Comparison of ENCODE assay signal across 9 cellular contexts in the genomic region with DNA sequence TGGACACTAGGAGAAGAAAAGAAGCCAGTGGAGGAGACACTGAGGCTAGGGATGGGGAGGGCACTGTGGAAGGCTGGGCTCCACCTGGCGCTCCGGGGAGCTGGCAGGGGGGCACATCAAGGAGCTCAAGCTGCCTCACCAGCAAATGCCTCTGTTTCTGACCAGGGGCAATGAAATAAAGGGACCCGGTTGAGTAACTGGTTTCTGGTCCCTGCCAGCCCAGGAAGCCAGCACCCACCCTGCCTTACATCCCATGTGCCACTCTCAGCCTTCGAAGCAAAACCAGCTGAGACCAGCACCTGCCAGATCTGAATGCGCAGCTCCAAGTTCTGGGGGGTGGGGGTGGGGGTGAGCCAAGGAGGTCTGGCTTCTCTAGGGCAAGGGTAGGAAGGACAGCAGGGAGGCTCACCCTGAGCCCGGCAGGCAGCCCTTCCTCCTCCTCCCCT. TPM values are rescaled to one million over a fixed set of nuclear protein-coding genes. Genes with fewer than 3 reads are reported as not detected.
DNase-seq lines count a peak whose midpoint lies in the region; ATAC-seq, FAIRE-seq and TF ChIP-seq lines count a peak whose summit lies in the region.
"Had no signal": no experiment of that assay in that cellular context is flagged by ENCODE, and none has a peak within 500 bp of the region (broad histone marks: within the 10 kb centered on the region; RNA-seq: fewer than 3 reads in every experiment).

No MANE protein-coding gene starts in this region.

- H3K36me3 ChIP-seq in adipocyte (ENCODE audit: control insufficient read depth, insufficient read depth, low read length, severe bottlenecking) (no peaks in the 10 kb centered on the region), suprapubic skin (no peaks in the 10 kb centered on the region)

- H3K9ac ChIP-seq in adipocyte (ENCODE audit: low read length), result no peak overlapping the region

- no peak for TF ChIP-seq EP300 in suprapubic skin (IDR thresholded peaks at IDR 0.05)

- ATAC-seq in GM18870 (IDR thresholded peaks at IDR 0.05; ENCODE audit: unreplicated experiment) (no peak), GM21423 (IDR thresholded peaks at IDR 0.05; ENCODE audit: unreplicated experiment) (no peak)

- peak; percentile 51 for FAIRE-seq in islet of Langerhans (lab: Jason Lieb, UNC)

- DNase-seq in NCI-H748 (lab: John Stamatoyannopoulos, UW; ENCODE audit: unreplicated experiment) (peak; percentile 45), NCI-H748 treated with DMSO at 0.1 percent for 48 hours (lab: John Stamatoyannopoulos, UW) (no peak), adipocyte (ENCODE audit: low read depth) (no peak), suprapubic skin (ENCODE audit: low spot score in 2 of 2) (no peak), SKM-1 treated with dmso at 0.1 percent for 144 hours (lab: John Stamatoyannopoulos, UW; ENCODE audit: unreplicated experiment) (no peak)

- peaks cover 9% of the 10 kb centered on the region for H3K4me1 ChIP-seq in adipocyte (ENCODE audit: control insufficient read depth, insufficient read depth, low read length)
- peaks cover 67% of the 10 kb centered on the region for H3K4me1 ChIP-seq in suprapubic skin

- H3K27ac ChIP-seq in suprapubic skin, result peak overlapping the region; percentile 92

- TF ChIP-seq CTCF in suprapubic skin (IDR thresholded peaks at IDR 0.05), result no peak

- 30% methylated on average over 6 of the region's 6 CpGs for WGBS in suprapubic skin

- H3K9me3 ChIP-seq in adipocyte (ENCODE audit: control insufficient read depth, low read length) (no peaks in the 10 kb centered on the region), suprapubic skin (no peaks in the 10 kb centered on the region)

- H3K27me3 ChIP-seq in adipocyte (replicated peaks; ENCODE audit: control insufficient read depth, insufficient read depth, low read length) (peaks cover 35% of the 10 kb centered on the region), suprapubic skin (peaks cover 8% of the 10 kb centered on the region)

- no peak for TF ChIP-seq POLR2A in suprapubic skin (IDR thresholded peaks at IDR 0.05)

- peak overlapping the region; percentile 57 for H3K4me3 ChIP-seq in adipocyte (ENCODE audit: low read length)
- peak overlapping the region; percentile 42 for H3K4me3 ChIP-seq in suprapubic skin

RNA-seq across cellular contexts. Expression of gene PAK6, which starts 0.4 kb away (rescaled TPM):
- total RNA-seq in suprapubic skin, result 100 to 1,000 TPM in 1 of 4 donors, 10 to 100 TPM in 3; 71.7 to 145 (median 79.2) TPM

RNA-seq across cellular contexts. Expression of gene ANKRD63, which starts 44.4 kb away (rescaled TPM):
- not detected for total RNA-seq in suprapubic skin
- total RNA-seq: CD4-positive, alpha-beta memory T cell had no signal
